In the genomic region with DNA sequence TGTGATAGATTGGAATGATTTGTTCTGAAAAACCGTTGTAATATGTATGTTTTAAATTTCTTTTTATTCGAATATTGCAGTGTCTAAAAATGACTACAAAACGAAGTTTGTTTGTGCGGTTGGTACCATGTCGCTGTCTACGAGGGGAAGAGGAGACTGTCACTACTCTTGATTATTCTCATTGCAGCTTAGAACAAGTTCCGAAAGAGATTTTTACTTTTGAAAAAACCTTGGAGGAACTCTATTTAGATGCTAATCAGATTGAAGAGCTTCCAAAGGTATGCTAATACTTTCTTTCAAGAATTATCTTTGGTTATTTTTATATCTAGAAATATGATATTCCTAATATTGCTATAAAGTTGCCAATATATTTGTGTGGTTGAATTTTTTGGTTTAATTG, we compare ENCODE assay signal across 23 cellular contexts.
DNase-seq lines count a peak whose midpoint lies in the region; ATAC-seq and TF ChIP-seq lines count a peak whose summit lies in the region.
"Had no signal": no experiment of that assay in that cellular context is flagged by ENCODE, and none has a peak within 500 bp of the region (broad histone marks: within the 10 kb centered on the region; RNA-seq: fewer than 3 reads in every experiment).

No MANE protein-coding gene starts in this region.

- no peak for TF ChIP-seq CTCF in natural killer cell (IDR thresholded peaks at IDR 0.05)

- H3K4me1 ChIP-seq in HUES6 (ENCODE audit: control insufficient read depth, insufficient read depth, low read length) (peaks cover 16% of the 10 kb centered on the region), iPS-20b (ENCODE audit: insufficient read depth, low read length) (peaks cover 5% of the 10 kb centered on the region; the same call in 1 of the 2 replicates), mesendoderm (ENCODE audit: control insufficient read depth, low read depth, low read length) (no peaks in the 10 kb centered on the region)
- H3K4me1 ChIP-seq: A549, BE2C had no signal

- no peak overlapping the region for H2BK15ac ChIP-seq in mesendoderm (replicated peaks; ENCODE audit: low read depth)

- no peak overlapping the region for H3K4me3 Mint-ChIP-seq in natural killer cell
- H3K4me3 Mint-ChIP-seq in natural killer cell treated with Interleukin-12 subunit alpha and Interleukin-12 subunit beta and Interleukin-15 and Interleukin-18, amount 100 ng/mL, for 72 hours = no peak overlapping the region
- H3K4me3 Mint-ChIP-seq: CD14-positive monocyte; CD4-positive, alpha-beta T cell; CD8-positive, alpha-beta memory T cell had no signal

- H3K9me3 Mint-ChIP-seq in natural killer cell = no peaks in the 10 kb centered on the region
- no peaks in the 10 kb centered on the region for H3K9me3 Mint-ChIP-seq in natural killer cell treated with Interleukin-12 subunit alpha and Interleukin-12 subunit beta and Interleukin-15 and Interleukin-18, amount 100 ng/mL, for 72 hours
- H3K9me3 Mint-ChIP-seq: CD14-positive monocyte; CD4-positive, alpha-beta T cell; CD8-positive, alpha-beta memory T cell had no signal

- H4K5ac ChIP-seq in mesendoderm (ENCODE audit: low read length) = no peak overlapping the region

- no peak overlapping the region for H2BK120ac ChIP-seq in mesendoderm (ENCODE audit: low read depth, low read length)

- H2BK5ac ChIP-seq in mesendoderm (ENCODE audit: low read length) = no peak overlapping the region

- intact Hi-C loops in natural killer cell (cut with micrococcal nuclease) = no loop called here

- H3K27ac Mint-ChIP-seq in natural killer cell = peak overlapping the region; percentile 34 to 60
- H3K27ac Mint-ChIP-seq in natural killer cell treated with Interleukin-12 subunit alpha and Interleukin-12 subunit beta and Interleukin-15 and Interleukin-18, amount 100 ng/mL, for 72 hours = peak overlapping the region in 1 of 2 donors; percentile 59
- H3K27ac Mint-ChIP-seq: CD14-positive monocyte; CD4-positive, alpha-beta T cell had no signal

- H3K9me3 ChIP-seq in HUES6 (ENCODE audit: control insufficient read depth, insufficient read depth, low read depth, low read length) (no peaks in the 10 kb centered on the region), iPS-20b (ENCODE audit: insufficient read depth, low read depth, low read length) (no peaks in the 10 kb centered on the region)
- H3K9me3 ChIP-seq: A549, BE2C had no signal

- ATAC-seq in natural killer cell = no peak
- no peak for ATAC-seq in natural killer cell treated with Interleukin-12 subunit alpha and Interleukin-12 subunit beta and Interleukin-15 and Interleukin-18, amount 100 ng/mL, for 72 hours
- ATAC-seq in stimulated activated naive CD8-positive, alpha-beta T cell treated with anti-CD3 and anti-CD28 coated beads, Interleukin-15, Interleukin-2, amounts not matched to agents 100 U/mL and 50 U/mL, for 24 hours = no peak
- ATAC-seq: A549, GM12878, HCT116 had no signal

- H3K4me1 Mint-ChIP-seq in natural killer cell = peaks cover 46 to 58% of the 10 kb centered on the region in 2 donors
- H3K4me1 Mint-ChIP-seq in natural killer cell treated with Interleukin-12 subunit alpha and Interleukin-12 subunit beta and Interleukin-15 and Interleukin-18, amount 100 ng/mL, for 72 hours (ENCODE audit: low read depth in 2 of 2) = peaks cover 30 to 37% of the 10 kb centered on the region in 2 donors
- H3K4me1 Mint-ChIP-seq: CD14-positive monocyte had no signal

- H3K18ac ChIP-seq in mesendoderm (ENCODE audit: low read length) = no peak overlapping the region

- peaks cover 3% of the 10 kb centered on the region for H3K79me1 ChIP-seq in mesendoderm (ENCODE audit: low read length)

- H3K9ac ChIP-seq in HUES6 (ENCODE audit: low read length) (no peak overlapping the region), iPS-20b (ENCODE audit: low read depth, low read length) (no peak overlapping the region), mesendoderm (ENCODE audit: low read length) (no peak overlapping the region)
- H3K9ac ChIP-seq: BLaER1 treated with 17β-estradiol and CSF1 and Interleukin-3, amounts not matched to agents 10 nM and 100 nM had no signal

- no peaks in the 10 kb centered on the region for H3K36me3 Mint-ChIP-seq in natural killer cell
- H3K36me3 Mint-ChIP-seq in natural killer cell treated with Interleukin-12 subunit alpha and Interleukin-12 subunit beta and Interleukin-15 and Interleukin-18, amount 100 ng/mL, for 72 hours = peaks cover 9% of the 10 kb centered on the region

- no peak overlapping the region for H3K4ac ChIP-seq in mesendoderm (ENCODE audit: low read depth, low read length)

- H4K8ac ChIP-seq in mesendoderm (ENCODE audit: low read depth, low read length) = no peak overlapping the region

- DNase-seq in natural killer cell (no peak), mesendoderm (no peak), NCI-H1048 (lab: John Stamatoyannopoulos, UW) (no peak)
- no peak for DNase-seq in natural killer cell treated with Interleukin-12 subunit alpha and Interleukin-12 subunit beta and Interleukin-15 and Interleukin-18, amount 100 ng/mL, for 72 hours (ENCODE audit: low spot score)
- no peak for DNase-seq in stimulated activated naive CD8-positive, alpha-beta T cell treated with anti-CD3 and anti-CD28 coated beads, Interleukin-15, Interleukin-2, amounts not matched to agents 100 U/mL and 50 U/mL, for 24 hours
- DNase-seq: 8988T; ACHN; AML-193; BE2C; CD4-positive, alpha-beta T cell; CD8-positive, alpha-beta memory T cell; DMS 273 treated with DMSO at 0.1 percent for 48 hours; DMS79; EL; GDM1; H7 had no signal

- no peaks in the 10 kb centered on the region for H3K27me3 Mint-ChIP-seq in natural killer cell (ENCODE audit: low read depth in 2 of 2)
- H3K27me3 Mint-ChIP-seq in natural killer cell treated with Interleukin-12 subunit alpha and Interleukin-12 subunit beta and Interleukin-15 and Interleukin-18, amount 100 ng/mL, for 72 hours = no peaks in the 10 kb centered on the region
- H3K27me3 Mint-ChIP-seq: CD4-positive, alpha-beta T cell; CD8-positive, alpha-beta memory T cell had no signal

- H3K27me3 ChIP-seq in HUES6 (ENCODE audit: control insufficient read depth, insufficient read depth, low read length) = no peaks in the 10 kb centered on the region
- no peaks in the 10 kb centered on the region for H3K27me3 ChIP-seq in iPS-20b (ENCODE audit: insufficient read depth, low read length)
- no peaks in the 10 kb centered on the region for H3K27me3 ChIP-seq in mesendoderm (ENCODE audit: insufficient read depth, low read length, poor library complexity)
- H3K27me3 ChIP-seq: BE2C; BLaER1 treated with 17β-estradiol and CSF1 and Interleukin-3, amounts not matched to agents 10 nM and 100 nM had no signal

- no peak overlapping the region for H3K23ac ChIP-seq in mesendoderm (ENCODE audit: low read length)

- no peak overlapping the region for H3K4me2 ChIP-seq in mesendoderm (ENCODE audit: low read length)
- H3K4me2 ChIP-seq: A549; BLaER1 treated with 17β-estradiol and CSF1 and Interleukin-3, amounts not matched to agents 10 nM and 100 nM had no signal

- peaks cover 3% of the 10 kb centered on the region for H3K79me2 ChIP-seq in mesendoderm (ENCODE audit: control insufficient read depth, insufficient read depth, low read length)

- H3K27ac ChIP-seq in HUES6 (ENCODE audit: low read depth, low read length) (peak overlapping the region; percentile 57; the same call in 1 of the 2 replicates), iPS-20b (ENCODE audit: low read length) (no peak overlapping the region), mesendoderm (ENCODE audit: low read depth, low read length) (no peak overlapping the region)
- H3K27ac ChIP-seq: A549; BLaER1 treated with 17β-estradiol and CSF1 and Interleukin-3, amounts not matched to agents 10 nM and 100 nM had no signal

- H3K36me3 ChIP-seq in HUES6 (ENCODE audit: control insufficient read depth, insufficient read depth, low read length) (0 out of 2 replicates have a peak, but pooled peaks cover 7% of the 10 kb centered on the region), iPS-20b (ENCODE audit: insufficient read depth, low read depth, low read length) (peaks cover 9% of the 10 kb centered on the region), mesendoderm (ENCODE audit: control insufficient read depth, insufficient read depth, low read length) (no peaks in the 10 kb centered on the region)
- H3K36me3 ChIP-seq: BE2C had no signal

- H3K56ac ChIP-seq in mesendoderm (ENCODE audit: low read length) = no peak overlapping the region

- H2AK5ac ChIP-seq in mesendoderm (ENCODE audit: low read length) = no peak overlapping the region

- H3K4me3 ChIP-seq in HUES6 (ENCODE audit: low read depth, low read length) (no peak overlapping the region), iPS-20b (ENCODE audit: low read length) (peak overlapping the region; percentile 8; the same call in 1 of the 2 replicates), mesendoderm (ENCODE audit: low read length) (no peak overlapping the region)
- H3K4me3 ChIP-seq: A549; BLaER1 treated with 17β-estradiol and CSF1 and Interleukin-3, amounts not matched to agents 10 nM and 100 nM; GM12878 had no signal

- 100% methylated on average over 2 of the region's 7 CpGs for WGBS in mesendoderm (ENCODE audit: extremely low coverage, insufficient coverage, low lambda C conversion rate)
